Comparison of ENCODE assay signal across 1 cellular context in the genomic region with DNA sequence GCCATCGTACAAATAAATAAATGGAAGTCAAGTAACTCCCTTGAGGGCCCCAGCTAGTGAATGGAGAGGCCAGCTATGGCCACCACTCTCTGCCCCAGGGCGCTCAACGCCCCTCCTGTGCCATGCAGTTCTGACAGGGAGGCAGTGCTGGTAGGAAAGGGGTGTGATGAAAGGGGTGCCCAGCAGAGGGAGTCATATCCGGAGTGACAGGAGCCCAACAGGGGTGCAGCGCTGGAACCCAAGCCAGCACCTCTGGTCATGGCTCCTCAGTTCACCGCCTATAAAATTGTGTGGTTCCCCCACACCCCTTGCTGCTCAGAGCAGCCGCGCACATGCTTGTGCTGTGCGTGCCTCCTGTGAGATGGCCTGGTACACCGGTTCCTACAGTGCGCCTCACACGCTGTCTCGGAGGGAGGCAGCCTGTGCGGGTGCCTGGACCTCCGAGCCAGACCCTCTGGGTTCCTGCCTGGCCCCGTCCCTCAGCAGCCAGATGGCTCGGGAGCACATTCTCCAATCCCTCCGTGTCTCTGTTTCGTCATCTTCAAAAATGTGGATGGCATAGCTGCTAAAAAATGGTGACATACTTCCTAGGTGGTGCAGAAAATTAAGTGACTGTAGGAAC.
TF ChIP-seq lines count a peak whose summit lies in the region.

No MANE protein-coding gene starts in this region.

TF ChIP-seq in HepG2, 621 proteins besides CTCF, POLR2A, EP300 and RAD21 (continued from another document):
- TF ChIP-seq, protein P1, sequence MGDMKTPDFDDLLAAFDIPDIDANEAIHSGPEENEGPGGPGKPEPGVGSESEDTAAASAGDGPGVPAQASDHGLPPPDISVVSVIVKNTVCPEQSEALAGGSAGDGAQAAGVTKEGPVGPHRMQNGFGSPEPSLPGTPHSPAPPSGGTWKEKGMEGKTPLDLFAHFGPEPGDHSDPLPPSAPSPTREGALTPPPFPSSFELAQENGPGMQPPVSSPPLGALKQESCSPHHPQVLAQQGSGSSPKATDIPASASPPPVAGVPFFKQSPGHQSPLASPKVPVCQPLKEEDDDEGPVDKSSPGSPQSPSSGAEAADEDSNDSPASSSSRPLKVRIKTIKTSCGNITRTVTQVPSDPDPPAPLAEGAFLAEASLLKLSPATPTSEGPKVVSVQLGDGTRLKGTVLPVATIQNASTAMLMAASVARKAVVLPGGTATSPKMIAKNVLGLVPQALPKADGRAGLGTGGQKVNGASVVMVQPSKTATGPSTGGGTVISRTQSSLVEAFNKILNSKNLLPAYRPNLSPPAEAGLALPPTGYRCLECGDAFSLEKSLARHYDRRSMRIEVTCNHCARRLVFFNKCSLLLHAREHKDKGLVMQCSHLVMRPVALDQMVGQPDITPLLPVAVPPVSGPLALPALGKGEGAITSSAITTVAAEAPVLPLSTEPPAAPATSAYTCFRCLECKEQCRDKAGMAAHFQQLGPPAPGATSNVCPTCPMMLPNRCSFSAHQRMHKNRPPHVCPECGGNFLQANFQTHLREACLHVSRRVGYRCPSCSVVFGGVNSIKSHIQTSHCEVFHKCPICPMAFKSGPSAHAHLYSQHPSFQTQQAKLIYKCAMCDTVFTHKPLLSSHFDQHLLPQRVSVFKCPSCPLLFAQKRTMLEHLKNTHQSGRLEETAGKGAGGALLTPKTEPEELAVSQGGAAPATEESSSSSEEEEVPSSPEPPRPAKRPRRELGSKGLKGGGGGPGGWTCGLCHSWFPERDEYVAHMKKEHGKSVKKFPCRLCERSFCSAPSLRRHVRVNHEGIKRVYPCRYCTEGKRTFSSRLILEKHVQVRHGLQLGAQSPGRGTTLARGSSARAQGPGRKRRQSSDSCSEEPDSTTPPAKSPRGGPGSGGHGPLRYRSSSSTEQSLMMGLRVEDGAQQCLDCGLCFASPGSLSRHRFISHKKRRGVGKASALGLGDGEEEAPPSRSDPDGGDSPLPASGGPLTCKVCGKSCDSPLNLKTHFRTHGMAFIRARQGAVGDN (CRISPR knock-in tag; IDR thresholded peaks at IDR 0.05), result peak; percentile 36
- TF ChIP-seq HOXA3 (CRISPR knock-in tag; IDR thresholded peaks at IDR 0.05) (0 out of 2 replicates have a peak, but pooled peaks have one; percentile 15), ZNF17 (CRISPR knock-in tag; IDR thresholded peaks at IDR 0.05) (no peak), NCOA2 (CRISPR knock-in tag; IDR thresholded peaks at IDR 0.05) (no peak), HNRNPL (IDR thresholded peaks at IDR 0.05; ENCODE audit: low read depth, low read length) (0 out of 2 replicates have a peak, but pooled peaks have one; percentile 64), ZNF460 (CRISPR knock-in tag; IDR thresholded peaks at IDR 0.05; ENCODE audit: borderline replicate concordance) (no peak), HNRNPLL (IDR thresholded peaks at IDR 0.05; ENCODE audit: low read depth, low read length, poor library complexity, severe bottlenecking) (no peak), SRY (CRISPR knock-in tag; IDR thresholded peaks at IDR 0.05) (0 out of 2 replicates have a peak, but pooled peaks have one; percentile 38), SMC3 (IDR thresholded peaks at IDR 0.05; ENCODE audit: low read length) (peak; percentile 39), HNRNPH1 (optimal IDR thresholded peaks at IDR 0.05; ENCODE audit: low read depth, low read length) (no peak), ZNF234 (CRISPR knock-in tag; conservative IDR thresholded peaks at IDR 0.05) (no peak), CCDC6 (CRISPR knock-in tag; IDR thresholded peaks at IDR 0.05) (no peak), ZC3H13 (CRISPR knock-in tag; IDR thresholded peaks at IDR 0.05) (no peak), AGO2 (optimal IDR thresholded peaks at IDR 0.05; ENCODE audit: low read depth, low read length) (no peak)
- TF ChIP-seq, protein P2, sequence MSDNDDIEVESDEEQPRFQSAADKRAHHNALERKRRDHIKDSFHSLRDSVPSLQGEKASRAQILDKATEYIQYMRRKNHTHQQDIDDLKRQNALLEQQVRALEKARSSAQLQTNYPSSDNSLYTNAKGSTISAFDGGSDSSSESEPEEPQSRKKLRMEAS (IDR thresholded peaks at IDR 0.05), result 0 out of 2 replicates have a peak, but pooled peaks have one; percentile 14
- TF ChIP-seq, protein P3, sequence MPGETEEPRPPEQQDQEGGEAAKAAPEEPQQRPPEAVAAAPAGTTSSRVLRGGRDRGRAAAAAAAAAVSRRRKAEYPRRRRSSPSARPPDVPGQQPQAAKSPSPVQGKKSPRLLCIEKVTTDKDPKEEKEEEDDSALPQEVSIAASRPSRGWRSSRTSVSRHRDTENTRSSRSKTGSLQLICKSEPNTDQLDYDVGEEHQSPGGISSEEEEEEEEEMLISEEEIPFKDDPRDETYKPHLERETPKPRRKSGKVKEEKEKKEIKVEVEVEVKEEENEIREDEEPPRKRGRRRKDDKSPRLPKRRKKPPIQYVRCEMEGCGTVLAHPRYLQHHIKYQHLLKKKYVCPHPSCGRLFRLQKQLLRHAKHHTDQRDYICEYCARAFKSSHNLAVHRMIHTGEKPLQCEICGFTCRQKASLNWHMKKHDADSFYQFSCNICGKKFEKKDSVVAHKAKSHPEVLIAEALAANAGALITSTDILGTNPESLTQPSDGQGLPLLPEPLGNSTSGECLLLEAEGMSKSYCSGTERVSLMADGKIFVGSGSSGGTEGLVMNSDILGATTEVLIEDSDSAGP (CRISPR knock-in tag; IDR thresholded peaks at IDR 0.05; ENCODE audit: borderline replicate concordance), result 0 out of 2 replicates have a peak, but pooled peaks have one; percentile 36
